1 cellular context compared by ENCODE assay signal in the genomic region with DNA sequence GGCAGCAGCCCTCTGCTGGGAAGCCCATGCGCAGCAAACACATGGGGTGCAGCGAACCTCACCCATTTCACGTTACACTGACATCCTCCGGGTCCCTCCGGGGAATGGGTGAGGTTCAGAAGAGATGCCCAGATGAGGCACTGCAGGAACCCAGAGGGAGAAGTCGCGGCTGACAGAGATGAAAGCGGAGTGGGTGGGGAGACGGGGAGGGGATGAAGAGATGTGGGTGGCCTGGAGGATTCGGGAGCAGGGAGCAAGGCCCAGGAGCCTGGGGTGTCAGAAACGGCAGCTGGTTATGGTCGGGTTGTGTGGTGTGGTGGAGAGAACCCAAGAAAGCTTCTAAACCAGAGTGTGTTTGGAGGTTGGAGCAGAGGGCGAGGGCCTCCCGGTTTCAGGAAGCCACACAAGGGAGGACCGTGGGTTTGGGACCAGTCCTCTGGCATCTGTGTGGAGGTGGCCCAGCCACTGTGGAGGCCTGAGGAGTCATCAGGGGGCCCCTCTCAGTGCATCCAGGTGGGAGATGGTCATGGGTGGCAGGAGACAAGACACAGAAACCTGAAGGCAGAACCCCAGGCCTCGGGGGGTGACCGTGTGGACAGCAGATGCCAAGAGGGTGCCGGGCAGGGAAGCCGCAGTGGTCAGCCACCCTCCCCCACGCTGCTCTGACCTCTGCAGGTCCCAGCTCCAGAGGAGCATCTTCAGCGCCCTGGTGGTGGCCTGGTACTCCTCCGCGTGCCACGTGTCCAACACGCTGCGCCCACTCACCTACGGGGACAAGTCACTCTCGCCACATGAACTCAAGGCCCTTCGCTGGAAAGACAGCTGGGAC.
TF ChIP-seq lines count a peak whose summit lies in the region.

No MANE protein-coding gene starts in this region.

TF ChIP-seq in HepG2, 621 proteins besides CTCF, POLR2A, EP300 and RAD21:
- TF ChIP-seq, protein P1, sequence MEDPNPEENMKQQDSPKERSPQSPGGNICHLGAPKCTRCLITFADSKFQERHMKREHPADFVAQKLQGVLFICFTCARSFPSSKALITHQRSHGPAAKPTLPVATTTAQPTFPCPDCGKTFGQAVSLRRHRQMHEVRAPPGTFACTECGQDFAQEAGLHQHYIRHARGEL (CRISPR knock-in tag; IDR thresholded peaks at IDR 0.05) = no peak
- TF ChIP-seq AGO2 (optimal IDR thresholded peaks at IDR 0.05; ENCODE audit: low read depth, low read length) = peak; percentile 56
